ENCODE assay signal across 15 cellular contexts in the genomic region with DNA sequence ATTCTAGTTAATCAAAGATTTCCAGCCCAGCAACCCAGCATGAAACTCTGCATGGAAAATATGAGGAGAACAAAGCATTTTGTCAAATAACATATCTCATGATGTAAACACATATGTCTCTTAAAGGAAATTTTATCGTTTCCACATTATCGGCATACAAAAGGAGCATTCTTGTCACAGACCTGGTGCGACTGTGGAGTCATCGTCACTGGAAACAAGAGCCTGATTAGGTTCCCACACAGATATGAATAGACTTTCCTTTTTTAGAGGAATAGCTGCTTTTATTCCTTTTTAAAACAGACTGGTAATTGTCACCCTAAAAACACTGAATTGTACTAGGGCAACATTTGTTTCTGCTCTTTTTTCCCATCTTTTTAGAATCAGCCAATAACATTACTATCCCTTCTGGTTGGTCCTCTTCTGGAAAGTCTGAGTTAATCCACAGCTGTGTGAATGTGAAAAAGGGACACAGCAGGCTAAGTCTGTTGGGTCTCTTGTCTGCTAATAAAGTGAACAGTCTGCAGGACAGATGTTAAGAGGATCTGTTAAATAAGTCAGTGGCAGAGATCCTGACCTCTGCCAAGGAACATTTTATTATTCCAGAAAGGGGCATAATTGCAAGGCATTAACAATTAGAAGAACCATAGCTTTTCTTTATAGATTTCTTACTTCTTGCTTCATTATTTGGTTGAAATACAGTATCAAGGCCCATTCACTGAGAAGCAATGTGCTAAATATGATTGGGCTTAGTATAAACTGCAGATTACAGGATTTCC.
DNase-seq lines count a peak whose midpoint lies in the region; ATAC-seq, FAIRE-seq and TF ChIP-seq lines count a peak whose summit lies in the region.
"Had no signal": no experiment of that assay in that cellular context is flagged by ENCODE, and none has a peak within 500 bp of the region (broad histone marks: within the 10 kb centered on the region; RNA-seq: fewer than 3 reads in every experiment).

No MANE protein-coding gene starts in this region.

- no peaks in the 10 kb centered on the region for H3K27me3 Mint-ChIP-seq in nephron (ENCODE audit: low read depth)
- H3K27me3 Mint-ChIP-seq in activated T-helper 2 cell treated with anti-CD3 and anti-CD28 coated beads, Interferon-gamma antibody, Interleukin-2, Interleukin-4, amounts not matched to agents 10 μg/mL and 5 μg/mL and 100 μg/mL, durations not matched to agents 14 hours and 24 hours and 36 hours (ENCODE audit: low read depth) = no peaks in the 10 kb centered on the region
- H3K27me3 Mint-ChIP-seq: stimulated activated naive CD8-positive, alpha-beta T cell treated with anti-CD3 and anti-CD28 coated beads, Interleukin-15, amount 100 ng/mL, for 72 hours had no signal

- peaks cover 24% of the 10 kb centered on the region for H3K4me1 Mint-ChIP-seq in nephron
- H3K4me1 Mint-ChIP-seq in activated T-helper 2 cell treated with anti-CD3 and anti-CD28 coated beads, Interferon-gamma antibody, Interleukin-2, Interleukin-4, amounts not matched to agents 10 μg/mL and 5 μg/mL and 100 μg/mL, durations not matched to agents 14 hours and 24 hours and 36 hours (ENCODE audit: low read depth) = no peaks in the 10 kb centered on the region
- H3K4me1 Mint-ChIP-seq: stimulated activated naive CD8-positive, alpha-beta T cell treated with anti-CD3 and anti-CD28 coated beads, Interleukin-15, amount 100 ng/mL, for 72 hours had no signal

- TF ChIP-seq CTCF in D721Med (IDR thresholded peaks at IDR 0.05; ENCODE audit: insufficient read depth, missing control alignments) (no peak), nephron (IDR thresholded peaks at IDR 0.05; ENCODE audit: unreplicated experiment in 3 of 3) (no peak)

- DNase-seq in D721Med (ENCODE audit: insufficient read length, low spot score) (no peak), NCI-H1105 (lab: John Stamatoyannopoulos, UW) (peak; percentile 56), RPMI7951 (ENCODE audit: low read depth) (peak; percentile 46)
- DNase-seq in activated T-helper 2 cell treated with anti-CD3 and anti-CD28 coated beads, Interferon-gamma antibody, Interleukin-2, Interleukin-4, amounts not matched to agents 10 μg/mL and 5 μg/mL and 100 μg/mL, durations not matched to agents 14 hours and 24 hours and 36 hours (ENCODE audit: low spot score) = no peak
- no peak for DNase-seq in activated CD4-positive, alpha-beta T cell treated with anti-CD3 and anti-CD28 coated beads, Interleukin-2, amount 50 U/mL, for 48 hours
- DNase-seq: activated CD4-positive, alpha-beta T cell treated with anti-CD3 and anti-CD28 coated beads, Interleukin-2, amount 50 U/mL, for 1 hour; activated T-cell treated with anti-CD3 and anti-CD28 coated beads, Interleukin-2, amount 50 U/mL, for 48 hours; cerebellar nuclear complex; spleen; stimulated activated naive CD8-positive, alpha-beta T cell treated with anti-CD3 and anti-CD28 coated beads, Interleukin-15, amount 100 ng/mL, for 72 hours; T1000; uterus had no signal

- peak; percentile 69 for FAIRE-seq in D721Med (lab: Jason Lieb, UNC)

- H3K36me3 Mint-ChIP-seq in nephron (ENCODE audit: low read depth) = peaks cover 13% of the 10 kb centered on the region
- no peaks in the 10 kb centered on the region for H3K36me3 Mint-ChIP-seq in activated T-helper 2 cell treated with anti-CD3 and anti-CD28 coated beads, Interferon-gamma antibody, Interleukin-2, Interleukin-4, amounts not matched to agents 10 μg/mL and 5 μg/mL and 100 μg/mL, durations not matched to agents 14 hours and 24 hours and 36 hours (ENCODE audit: low read depth)

- ATAC-seq in HG03097 (IDR thresholded peaks at IDR 0.05; ENCODE audit: low FRiP score, unreplicated experiment) = no peak
- ATAC-seq: stimulated activated naive CD8-positive, alpha-beta T cell treated with anti-CD3 and anti-CD28 coated beads, Interleukin-15, amount 100 ng/mL, for 72 hours had no signal

- H3K27ac Mint-ChIP-seq in nephron = peak overlapping the region; percentile 19 to 47 (median 41)
- H3K27ac Mint-ChIP-seq in activated T-helper 2 cell treated with anti-CD3 and anti-CD28 coated beads, Interferon-gamma antibody, Interleukin-2, Interleukin-4, amounts not matched to agents 10 μg/mL and 5 μg/mL and 100 μg/mL, durations not matched to agents 14 hours and 24 hours and 36 hours = no peak overlapping the region
- H3K27ac Mint-ChIP-seq: mesothelial cell of epicardium; stimulated activated naive CD8-positive, alpha-beta T cell treated with anti-CD3 and anti-CD28 coated beads, Interleukin-15, amount 100 ng/mL, for 72 hours had no signal

- intact Hi-C loops in activated T-helper 2 cell treated with anti-CD3 and anti-CD28 coated beads, Interferon-gamma antibody, Interleukin-2, Interleukin-4, amounts not matched to agents 10 μg/mL and 5 μg/mL and 100 μg/mL, durations not matched to agents 14 hours and 24 hours and 36 hours (cut with micrococcal nuclease) = no loop called here

- no peak overlapping the region for H3K4me3 Mint-ChIP-seq in nephron
- no peak overlapping the region for H3K4me3 Mint-ChIP-seq in activated T-helper 2 cell treated with anti-CD3 and anti-CD28 coated beads, Interferon-gamma antibody, Interleukin-2, Interleukin-4, amounts not matched to agents 10 μg/mL and 5 μg/mL and 100 μg/mL, durations not matched to agents 14 hours and 24 hours and 36 hours (ENCODE audit: low read depth)
- H3K4me3 Mint-ChIP-seq: mesothelial cell of epicardium; stimulated activated naive CD8-positive, alpha-beta T cell treated with anti-CD3 and anti-CD28 coated beads, Interleukin-15, amount 100 ng/mL, for 72 hours had no signal

- H3K9me3 Mint-ChIP-seq in nephron = peaks cover 6% of the 10 kb centered on the region
- peaks cover 10% of the 10 kb centered on the region for H3K9me3 Mint-ChIP-seq in activated T-helper 2 cell treated with anti-CD3 and anti-CD28 coated beads, Interferon-gamma antibody, Interleukin-2, Interleukin-4, amounts not matched to agents 10 μg/mL and 5 μg/mL and 100 μg/mL, durations not matched to agents 14 hours and 24 hours and 36 hours

Comparison
In these comparisons a context has a peak if more than half of its experiments do, and no peak if none do; other contexts are left out.
1. DNase-seq: peak in NCI-H1105 (single experiment) and RPMI7951 (single experiment); none in D721Med (single experiment), activated T-helper 2 cell treated with anti-CD3 and anti-CD28 coated beads, Interferon-gamma antibody, Interleukin-2, Interleukin-4, amounts not matched to agents 10 μg/mL and 5 μg/mL and 100 μg/mL, durations not matched to agents 14 hours and 24 hours and 36 hours (single experiment) and activated CD4-positive, alpha-beta T cell treated with anti-CD3 and anti-CD28 coated beads, Interleukin-2, amount 50 U/mL, for 48 hours (0 of 2).